18 cellular contexts compared by ENCODE assay signal in the genomic region with DNA sequence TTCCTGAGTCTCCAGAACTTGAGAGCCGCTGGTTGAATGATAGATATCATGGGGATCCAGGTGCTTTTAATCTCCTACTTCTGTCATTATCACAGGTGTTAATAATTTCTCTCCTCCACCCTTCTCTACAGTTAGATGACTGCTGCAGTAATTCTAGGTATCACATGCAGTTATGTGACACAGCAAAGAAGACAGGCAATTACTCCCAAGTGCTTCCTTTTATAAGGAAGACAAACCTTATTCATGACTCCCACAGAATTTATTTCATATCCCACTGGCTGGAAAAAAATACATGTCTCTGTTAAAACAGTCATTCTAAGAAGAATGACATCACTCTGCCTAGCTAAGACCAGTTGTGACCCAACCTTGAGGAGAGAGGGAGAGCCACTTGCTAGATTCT.
A peak's percentile ranks its signal among the peaks of the same experiment; 100 is the strongest.
DNase-seq lines count a peak whose midpoint lies in the region; ATAC-seq, FAIRE-seq and TF ChIP-seq lines count a peak whose summit lies in the region.
"Had no signal": no experiment of that assay in that cellular context is flagged by ENCODE, and none has a peak within 500 bp of the region (broad histone marks: within the 10 kb centered on the region; RNA-seq: fewer than 3 reads in every experiment).

No MANE protein-coding gene starts in this region.

- no peaks in the 10 kb centered on the region for H3K9me3 ChIP-seq in GM12878 (replicated peaks; ENCODE audit: control insufficient read depth, insufficient read depth, low read length)
- no peaks in the 10 kb centered on the region for H3K9me3 ChIP-seq in heart left ventricle
- H3K9me3 ChIP-seq: BLaER1, HAP-1 had no signal

- H3K9me3 Mint-ChIP-seq in WTC11, result no peaks in the 10 kb centered on the region

- no peak for TF ChIP-seq EP300 in GM12878 (IDR thresholded peaks at IDR 0.05; ENCODE audit: borderline replicate concordance in 1 of 2, control insufficient read depth in 1 of 2, low read depth in 2 of 2, low read length in 2 of 2)

- no peaks in the 10 kb centered on the region for H3K27me3 Mint-ChIP-seq in WTC11 (ENCODE audit: low read depth)
- H3K27me3 Mint-ChIP-seq: CD4-positive, alpha-beta memory T cell had no signal

- H3K27ac ChIP-seq in GM12878 (ENCODE audit: control insufficient read depth, insufficient read depth) (no peak overlapping the region), heart left ventricle (no peak overlapping the region)
- H3K27ac ChIP-seq: BLaER1, GM23248 had no signal

- no peak for TF ChIP-seq POLR2A in GM12878 (IDR thresholded peaks at IDR 0.05; ENCODE audit: low read depth, low read length)
- no peak for TF ChIP-seq POLR2A in heart left ventricle (IDR thresholded peaks at IDR 0.05)

- no peak overlapping the region for H2AFZ ChIP-seq in GM12878 (ENCODE audit: control insufficient read depth, low read depth, low read length)
- H2AFZ ChIP-seq: GM23248 had no signal

- no peaks in the 10 kb centered on the region for H3K79me2 ChIP-seq in GM12878 (ENCODE audit: control insufficient read depth, insufficient read depth, low read length)

- TF ChIP-seq CTCF in GM12878 (IDR thresholded peaks at IDR 0.05 in 2 of 3, conservative IDR thresholded peaks at IDR 0.05 in 1 of 3; ENCODE audit: control insufficient read depth in 2 of 3, extremely low read depth in 1 of 3, insufficient read depth in 1 of 3, low read depth in 3 of 3, low read length in 3 of 3) (no peak), WTC11 (IDR thresholded peaks at IDR 0.05) (no peak), heart left ventricle (IDR thresholded peaks at IDR 0.05) (no peak)

- ATAC-seq in GM12878 (no peak; the same call in 2 of the 3 replicates), WTC11 (no peak), GM18858 (IDR thresholded peaks at IDR 0.05; ENCODE audit: unreplicated experiment) (no peak), heart left ventricle (no peak)

- POLR2A ChIA-PET in GM12878 (lab: Charles Lee) (no interaction called here), WTC11 (lab: Charles Lee) (no interaction called here)

- DNase-seq in NCI-H2081 (lab: John Stamatoyannopoulos, UW) (peak; percentile 9 to 58), NCI-H2081 treated with DMSO at 0.1 percent for 48 hours (lab: John Stamatoyannopoulos, UW) (no peak), ELR (ENCODE audit: low read depth) (peak; percentile 39), NCI-H146 (lab: John Stamatoyannopoulos, UW) (peak; percentile 41), GM12878 (ENCODE audit: low read depth, low spot score) (no peak), WTC11 (ENCODE audit: low spot score) (no peak), heart left ventricle (no peak)
- DNase-seq: 8988T; CD4-positive, alpha-beta memory T cell; DMS153; DMS79; GF-D8; GM23248 had no signal

- H4K20me1 ChIP-seq in GM12878 (ENCODE audit: control insufficient read depth, insufficient read depth), result no peaks in the 10 kb centered on the region
- H4K20me1 ChIP-seq: BLaER1 had no signal

- WGBS in GM12878 (ENCODE audit: insufficient coverage, insufficient replicate concordance, low lambda C conversion rate, missing lambda C conversion rate), result 0% methylated on average over 1 of the region's 1 CpG
- 74 to 93% (median 85%) methylated on average over 1 of the region's 1 CpG for WGBS in heart left ventricle, 4 donors

- H3K4me3 ChIP-seq in GM12878, result no peak overlapping the region
- no peak overlapping the region for H3K4me3 ChIP-seq in heart left ventricle
- H3K4me3 ChIP-seq: BLaER1, GM23248, HAP-1 had no signal

- intact Hi-C loops in GM12878 (cut with micrococcal nuclease; ENCODE audit: unreplicated experiment) (no loop called here), heart left ventricle (cut with DNase I) (no loop called here)

- H3K4me2 ChIP-seq in GM12878 (ENCODE audit: control insufficient read depth, insufficient read depth), result no peak overlapping the region
- H3K4me2 ChIP-seq: BLaER1 had no signal

- H3K36me3 ChIP-seq in GM12878 (ENCODE audit: control insufficient read depth in 2 of 2, insufficient read depth in 2 of 2, low read length in 1 of 2) (no peaks in the 10 kb centered on the region), heart left ventricle (no peaks in the 10 kb centered on the region)
- H3K36me3 ChIP-seq: BLaER1, HAP-1 had no signal

- no peak overlapping the region for H3K9ac ChIP-seq in GM12878 (ENCODE audit: control insufficient read depth, insufficient read depth, low read length)
- H3K9ac ChIP-seq: BLaER1, GM23248 had no signal

- H3K27ac Mint-ChIP-seq in WTC11, result no peak overlapping the region
- H3K27ac Mint-ChIP-seq: CD14-positive monocyte; CD4-positive, alpha-beta memory T cell had no signal

- H3K4me3 Mint-ChIP-seq in WTC11, result no peak overlapping the region
- H3K4me3 Mint-ChIP-seq: CD14-positive monocyte; CD4-positive, alpha-beta memory T cell had no signal

- TF ChIP-seq RAD21 in GM12878 (IDR thresholded peaks at IDR 0.05; ENCODE audit: insufficient read depth, low read depth, low read length), result no peak

- no peak for FAIRE-seq in GM12878 (lab: Jason Lieb, UNC)
- FAIRE-seq: GM19239 had no signal

- H3K27me3 ChIP-seq in GM12878 (replicated peaks in 1 of 2; ENCODE audit: control insufficient read depth in 2 of 2, insufficient read depth in 2 of 2, low read length in 1 of 2), result no peaks in the 10 kb centered on the region
- H3K27me3 ChIP-seq in heart left ventricle, result no peaks in the 10 kb centered on the region
- H3K27me3 ChIP-seq: BLaER1 had no signal

- H3K36me3 Mint-ChIP-seq in WTC11, result no peaks in the 10 kb centered on the region
- H3K36me3 Mint-ChIP-seq: CD14-positive monocyte; CD4-positive, alpha-beta memory T cell had no signal

- RAD21 ChIA-PET in GM12878 (lab: Charles Lee; ENCODE audit: unreplicated experiment), result no interaction called here

- SMC1A ChIA-PET in GM12878 (lab: Charles Lee; ENCODE audit: uncharacterized antibody, unreplicated experiment), result interaction anchor here (1.3 kb wide), 1 partner anchor 14 kb away, joined by 3 read pairs; no protein-coding TSS in a partner anchor

- BruUV-seq in GM12878 (replicated peaks; lab: Mats Ljungman, UMichigan), result no TSS peak

- H3K4me1 ChIP-seq in GM12878 (ENCODE audit: control insufficient read depth, insufficient read depth, low read length) (no peaks in the 10 kb centered on the region), heart left ventricle (no peaks in the 10 kb centered on the region)
- H3K4me1 ChIP-seq: BLaER1, HAP-1 had no signal

- in situ Hi-C loops in GM12878 (cut with MboI), result no loop called here

- no peaks in the 10 kb centered on the region for H3K4me1 Mint-ChIP-seq in WTC11
- H3K4me1 Mint-ChIP-seq: CD14-positive monocyte; CD4-positive, alpha-beta memory T cell had no signal

- CTCF ChIA-PET in GM12878 (lab: Yijun Ruan, JAX), result interaction anchor here (0.6 kb wide), 1 partner anchor 13 kb away, joined by 3 read pairs; no protein-coding TSS in a partner anchor
- CTCF ChIA-PET in WTC11 (lab: Charles Lee), result no interaction called here

TF ChIP-seq in GM12878, 131 proteins besides CTCF, POLR2A, EP300 and RAD21:
- peak; percentile 25; the same call in 1 of the 2 replicates for TF ChIP-seq JUNB (IDR thresholded peaks at IDR 0.05)
- TF ChIP-seq, protein P1, sequence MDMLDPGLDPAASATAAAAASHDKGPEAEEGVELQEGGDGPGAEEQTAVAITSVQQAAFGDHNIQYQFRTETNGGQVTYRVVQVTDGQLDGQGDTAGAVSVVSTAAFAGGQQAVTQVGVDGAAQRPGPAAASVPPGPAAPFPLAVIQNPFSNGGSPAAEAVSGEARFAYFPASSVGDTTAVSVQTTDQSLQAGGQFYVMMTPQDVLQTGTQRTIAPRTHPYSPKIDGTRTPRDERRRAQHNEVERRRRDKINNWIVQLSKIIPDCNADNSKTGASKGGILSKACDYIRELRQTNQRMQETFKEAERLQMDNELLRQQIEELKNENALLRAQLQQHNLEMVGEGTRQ (IDR thresholded peaks at IDR 0.05; ENCODE audit: borderline replicate concordance, low read depth, low read length), result no peak

TF ChIP-seq in WTC11, 78 proteins besides CTCF, POLR2A, EP300 and RAD21 (continues in another document):
- TF ChIP-seq ESRRA (CRISPR knock-in tag; IDR thresholded peaks at IDR 0.05; ENCODE audit: borderline replicate concordance) (no peak), SMAD3 (CRISPR knock-in tag; IDR thresholded peaks at IDR 0.05; ENCODE audit: borderline replicate concordance) (no peak), ZNF138 (CRISPR knock-in tag; conservative IDR thresholded peaks at IDR 0.05) (no peak), NR1H2 (CRISPR knock-in tag; IDR thresholded peaks at IDR 0.05) (no peak), CREB1 (CRISPR knock-in tag; IDR thresholded peaks at IDR 0.05) (no peak), EMX1 (CRISPR knock-in tag; IDR thresholded peaks at IDR 0.05) (no peak), GTF2I (CRISPR knock-in tag; conservative IDR thresholded peaks at IDR 0.05) (no peak), CREM (CRISPR knock-in tag; IDR thresholded peaks at IDR 0.05) (no peak)
- TF ChIP-seq, protein P2, sequence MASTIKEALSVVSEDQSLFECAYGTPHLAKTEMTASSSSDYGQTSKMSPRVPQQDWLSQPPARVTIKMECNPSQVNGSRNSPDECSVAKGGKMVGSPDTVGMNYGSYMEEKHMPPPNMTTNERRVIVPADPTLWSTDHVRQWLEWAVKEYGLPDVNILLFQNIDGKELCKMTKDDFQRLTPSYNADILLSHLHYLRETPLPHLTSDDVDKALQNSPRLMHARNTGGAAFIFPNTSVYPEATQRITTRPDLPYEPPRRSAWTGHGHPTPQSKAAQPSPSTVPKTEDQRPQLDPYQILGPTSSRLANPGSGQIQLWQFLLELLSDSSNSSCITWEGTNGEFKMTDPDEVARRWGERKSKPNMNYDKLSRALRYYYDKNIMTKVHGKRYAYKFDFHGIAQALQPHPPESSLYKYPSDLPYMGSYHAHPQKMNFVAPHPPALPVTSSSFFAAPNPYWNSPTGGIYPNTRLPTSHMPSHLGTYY (CRISPR knock-in tag; IDR thresholded peaks at IDR 0.05), result no peak
- TF ChIP-seq, protein P3, sequence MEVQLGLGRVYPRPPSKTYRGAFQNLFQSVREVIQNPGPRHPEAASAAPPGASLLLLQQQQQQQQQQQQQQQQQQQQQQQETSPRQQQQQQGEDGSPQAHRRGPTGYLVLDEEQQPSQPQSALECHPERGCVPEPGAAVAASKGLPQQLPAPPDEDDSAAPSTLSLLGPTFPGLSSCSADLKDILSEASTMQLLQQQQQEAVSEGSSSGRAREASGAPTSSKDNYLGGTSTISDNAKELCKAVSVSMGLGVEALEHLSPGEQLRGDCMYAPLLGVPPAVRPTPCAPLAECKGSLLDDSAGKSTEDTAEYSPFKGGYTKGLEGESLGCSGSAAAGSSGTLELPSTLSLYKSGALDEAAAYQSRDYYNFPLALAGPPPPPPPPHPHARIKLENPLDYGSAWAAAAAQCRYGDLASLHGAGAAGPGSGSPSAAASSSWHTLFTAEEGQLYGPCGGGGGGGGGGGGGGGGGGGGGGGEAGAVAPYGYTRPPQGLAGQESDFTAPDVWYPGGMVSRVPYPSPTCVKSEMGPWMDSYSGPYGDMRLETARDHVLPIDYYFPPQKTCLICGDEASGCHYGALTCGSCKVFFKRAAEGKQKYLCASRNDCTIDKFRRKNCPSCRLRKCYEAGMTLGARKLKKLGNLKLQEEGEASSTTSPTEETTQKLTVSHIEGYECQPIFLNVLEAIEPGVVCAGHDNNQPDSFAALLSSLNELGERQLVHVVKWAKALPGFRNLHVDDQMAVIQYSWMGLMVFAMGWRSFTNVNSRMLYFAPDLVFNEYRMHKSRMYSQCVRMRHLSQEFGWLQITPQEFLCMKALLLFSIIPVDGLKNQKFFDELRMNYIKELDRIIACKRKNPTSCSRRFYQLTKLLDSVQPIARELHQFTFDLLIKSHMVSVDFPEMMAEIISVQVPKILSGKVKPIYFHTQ (CRISPR knock-in tag; IDR thresholded peaks at IDR 0.05), result no peak

Comparison
In these comparisons a context has a peak if more than half of its experiments do, and no peak if none do; other contexts are left out.
1. DNase-seq: peak in NCI-H2081 (2 of 2), ELR (single experiment) and NCI-H146 (single experiment); none in NCI-H2081 treated with DMSO at 0.1 percent for 48 hours (single experiment), GM12878 (single experiment), WTC11 (single experiment) and heart left ventricle (0 of 5).